1 cellular context compared by ENCODE assay signal in the genomic region with DNA sequence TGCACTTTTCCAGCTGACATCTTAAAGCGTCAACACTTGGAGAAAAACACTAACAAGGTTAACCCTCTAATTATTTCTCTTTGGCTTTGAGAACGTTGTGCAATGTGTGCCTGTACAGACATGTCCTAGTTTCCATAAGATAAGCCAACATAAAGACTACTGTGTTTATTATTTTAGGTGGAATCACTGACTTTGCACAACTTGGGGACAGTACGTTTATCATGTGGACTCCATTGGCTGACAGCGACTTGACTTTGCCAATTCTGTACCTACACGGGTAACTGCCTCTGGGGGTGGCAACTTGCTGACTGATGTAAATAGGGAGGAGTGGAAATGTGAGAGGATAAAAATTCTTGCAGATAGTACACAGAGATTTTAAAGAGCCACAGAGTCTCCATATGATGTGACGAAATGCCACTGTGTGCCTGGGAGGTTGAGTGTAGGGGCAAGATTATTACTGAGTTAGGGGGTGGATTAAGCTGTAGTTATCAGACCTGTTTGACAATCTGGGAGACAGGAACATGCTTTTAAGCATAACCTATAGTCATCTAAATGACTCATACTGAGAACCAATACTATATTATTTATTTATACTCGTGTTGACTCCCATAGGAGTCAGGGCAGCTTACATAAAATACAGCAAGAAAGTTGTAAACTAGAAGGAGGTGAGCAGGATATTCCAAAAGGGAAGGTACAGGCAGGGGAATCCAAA.
TF ChIP-seq lines count a peak whose summit lies in the region.

No MANE protein-coding gene starts in this region.

TF ChIP-seq in HEK293, 187 proteins besides CTCF, POLR2A, EP300 and RAD21 (continues in another document):
- TF ChIP-seq ZNF202 (tag by site-specific recombination; IDR thresholded peaks at IDR 0.05; ENCODE audit: borderline replicate concordance) (no peak), ZNF585B (tag by site-specific recombination; IDR thresholded peaks at IDR 0.05) (no peak), ZBTB8A (tag by site-specific recombination; IDR thresholded peaks at IDR 0.05) (no peak), ZNF426 (tag by site-specific recombination; IDR thresholded peaks at IDR 0.05) (no peak), ZNF624 (tag by site-specific recombination; IDR thresholded peaks at IDR 0.05) (no peak), ZNF830 (tag by site-specific recombination; IDR thresholded peaks at IDR 0.05; ENCODE audit: low read depth) (no peak), ZXDB (tag by site-specific recombination; IDR thresholded peaks at IDR 0.05) (peak; percentile 53), ZNF114 (tag by site-specific recombination; IDR thresholded peaks at IDR 0.05) (no peak), OSR2 (tag by site-specific recombination; IDR thresholded peaks at IDR 0.05) (peak; percentile 68), GFI1B (tag by site-specific recombination; IDR thresholded peaks at IDR 0.05) (peak; percentile 76; the same call in 1 of the 2 replicates), ZNF558 (tag by site-specific recombination; IDR thresholded peaks at IDR 0.05) (no peak), ZNF768 (tag by site-specific recombination; IDR thresholded peaks at IDR 0.05) (no peak), ZNF184 (tag by site-specific recombination; IDR thresholded peaks at IDR 0.05) (no peak), ZNF664 (tag by site-specific recombination; IDR thresholded peaks at IDR 0.05) (no peak), ZEB2 (tag by site-specific recombination; IDR thresholded peaks at IDR 0.05) (peak; percentile 47; the same call in 1 of the 2 replicates), OVOL3 (tag by site-specific recombination; IDR thresholded peaks at IDR 0.05) (no peak), ZNF561 (tag by site-specific recombination; IDR thresholded peaks at IDR 0.05; ENCODE audit: borderline replicate concordance) (peak; percentile 80), ZSCAN16 (tag by site-specific recombination; IDR thresholded peaks at IDR 0.05) (no peak)
- TF ChIP-seq, protein P1, sequence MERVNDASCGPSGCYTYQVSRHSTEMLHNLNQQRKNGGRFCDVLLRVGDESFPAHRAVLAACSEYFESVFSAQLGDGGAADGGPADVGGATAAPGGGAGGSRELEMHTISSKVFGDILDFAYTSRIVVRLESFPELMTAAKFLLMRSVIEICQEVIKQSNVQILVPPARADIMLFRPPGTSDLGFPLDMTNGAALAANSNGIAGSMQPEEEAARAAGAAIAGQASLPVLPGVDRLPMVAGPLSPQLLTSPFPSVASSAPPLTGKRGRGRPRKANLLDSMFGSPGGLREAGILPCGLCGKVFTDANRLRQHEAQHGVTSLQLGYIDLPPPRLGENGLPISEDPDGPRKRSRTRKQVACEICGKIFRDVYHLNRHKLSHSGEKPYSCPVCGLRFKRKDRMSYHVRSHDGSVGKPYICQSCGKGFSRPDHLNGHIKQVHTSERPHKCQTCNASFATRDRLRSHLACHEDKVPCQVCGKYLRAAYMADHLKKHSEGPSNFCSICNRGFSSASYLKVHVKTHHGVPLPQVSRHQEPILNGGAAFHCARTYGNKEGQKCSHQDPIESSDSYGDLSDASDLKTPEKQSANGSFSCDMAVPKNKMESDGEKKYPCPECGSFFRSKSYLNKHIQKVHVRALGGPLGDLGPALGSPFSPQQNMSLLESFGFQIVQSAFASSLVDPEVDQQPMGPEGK (tag by site-specific recombination; IDR thresholded peaks at IDR 0.05): 0 out of 2 replicates have a peak, but pooled peaks have one; percentile 15
- TF ChIP-seq, protein P2, sequence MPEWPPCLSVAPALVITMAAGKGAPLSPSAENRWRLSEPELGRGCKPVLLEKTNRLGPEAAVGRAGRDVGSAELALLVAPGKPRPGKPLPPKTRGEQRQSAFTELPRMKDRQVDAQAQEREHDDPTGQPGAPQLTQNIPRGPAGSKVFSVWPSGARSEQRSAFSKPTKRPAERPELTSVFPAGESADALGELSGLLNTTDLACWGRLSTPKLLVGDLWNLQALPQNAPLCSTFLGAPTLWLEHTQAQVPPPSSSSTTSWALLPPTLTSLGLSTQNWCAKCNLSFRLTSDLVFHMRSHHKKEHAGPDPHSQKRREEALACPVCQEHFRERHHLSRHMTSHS (tag by site-specific recombination; IDR thresholded peaks at IDR 0.05): no peak
- TF ChIP-seq, protein P3, sequence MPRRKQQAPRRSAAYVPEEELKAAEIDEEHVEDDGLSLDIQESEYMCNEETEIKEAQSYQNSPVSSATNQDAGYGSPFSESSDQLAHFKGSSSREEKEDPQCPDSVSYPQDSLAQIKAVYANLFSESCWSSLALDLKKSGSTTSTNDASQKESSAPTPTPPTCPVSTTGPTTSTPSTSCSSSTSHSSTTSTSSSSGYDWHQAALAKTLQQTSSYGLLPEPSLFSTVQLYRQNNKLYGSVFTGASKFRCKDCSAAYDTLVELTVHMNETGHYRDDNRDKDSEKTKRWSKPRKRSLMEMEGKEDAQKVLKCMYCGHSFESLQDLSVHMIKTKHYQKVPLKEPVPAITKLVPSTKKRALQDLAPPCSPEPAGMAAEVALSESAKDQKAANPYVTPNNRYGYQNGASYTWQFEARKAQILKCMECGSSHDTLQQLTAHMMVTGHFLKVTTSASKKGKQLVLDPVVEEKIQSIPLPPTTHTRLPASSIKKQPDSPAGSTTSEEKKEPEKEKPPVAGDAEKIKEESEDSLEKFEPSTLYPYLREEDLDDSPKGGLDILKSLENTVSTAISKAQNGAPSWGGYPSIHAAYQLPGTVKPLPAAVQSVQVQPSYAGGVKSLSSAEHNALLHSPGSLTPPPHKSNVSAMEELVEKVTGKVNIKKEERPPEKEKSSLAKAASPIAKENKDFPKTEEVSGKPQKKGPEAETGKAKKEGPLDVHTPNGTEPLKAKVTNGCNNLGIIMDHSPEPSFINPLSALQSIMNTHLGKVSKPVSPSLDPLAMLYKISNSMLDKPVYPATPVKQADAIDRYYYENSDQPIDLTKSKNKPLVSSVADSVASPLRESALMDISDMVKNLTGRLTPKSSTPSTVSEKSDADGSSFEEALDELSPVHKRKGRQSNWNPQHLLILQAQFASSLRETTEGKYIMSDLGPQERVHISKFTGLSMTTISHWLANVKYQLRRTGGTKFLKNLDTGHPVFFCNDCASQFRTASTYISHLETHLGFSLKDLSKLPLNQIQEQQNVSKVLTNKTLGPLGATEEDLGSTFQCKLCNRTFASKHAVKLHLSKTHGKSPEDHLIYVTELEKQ (tag by site-specific recombination; IDR thresholded peaks at IDR 0.05; ENCODE audit: borderline replicate concordance): no peak
- TF ChIP-seq, protein P4, sequence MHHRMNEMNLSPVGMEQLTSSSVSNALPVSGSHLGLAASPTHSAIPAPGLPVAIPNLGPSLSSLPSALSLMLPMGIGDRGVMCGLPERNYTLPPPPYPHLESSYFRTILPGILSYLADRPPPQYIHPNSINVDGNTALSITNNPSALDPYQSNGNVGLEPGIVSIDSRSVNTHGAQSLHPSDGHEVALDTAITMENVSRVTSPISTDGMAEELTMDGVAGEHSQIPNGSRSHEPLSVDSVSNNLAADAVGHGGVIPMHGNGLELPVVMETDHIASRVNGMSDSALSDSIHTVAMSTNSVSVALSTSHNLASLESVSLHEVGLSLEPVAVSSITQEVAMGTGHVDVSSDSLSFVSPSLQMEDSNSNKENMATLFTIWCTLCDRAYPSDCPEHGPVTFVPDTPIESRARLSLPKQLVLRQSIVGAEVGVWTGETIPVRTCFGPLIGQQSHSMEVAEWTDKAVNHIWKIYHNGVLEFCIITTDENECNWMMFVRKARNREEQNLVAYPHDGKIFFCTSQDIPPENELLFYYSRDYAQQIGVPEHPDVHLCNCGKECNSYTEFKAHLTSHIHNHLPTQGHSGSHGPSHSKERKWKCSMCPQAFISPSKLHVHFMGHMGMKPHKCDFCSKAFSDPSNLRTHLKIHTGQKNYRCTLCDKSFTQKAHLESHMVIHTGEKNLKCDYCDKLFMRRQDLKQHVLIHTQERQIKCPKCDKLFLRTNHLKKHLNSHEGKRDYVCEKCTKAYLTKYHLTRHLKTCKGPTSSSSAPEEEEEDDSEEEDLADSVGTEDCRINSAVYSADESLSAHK (tag by site-specific recombination; IDR thresholded peaks at IDR 0.05): no peak
- TF ChIP-seq, protein P5, sequence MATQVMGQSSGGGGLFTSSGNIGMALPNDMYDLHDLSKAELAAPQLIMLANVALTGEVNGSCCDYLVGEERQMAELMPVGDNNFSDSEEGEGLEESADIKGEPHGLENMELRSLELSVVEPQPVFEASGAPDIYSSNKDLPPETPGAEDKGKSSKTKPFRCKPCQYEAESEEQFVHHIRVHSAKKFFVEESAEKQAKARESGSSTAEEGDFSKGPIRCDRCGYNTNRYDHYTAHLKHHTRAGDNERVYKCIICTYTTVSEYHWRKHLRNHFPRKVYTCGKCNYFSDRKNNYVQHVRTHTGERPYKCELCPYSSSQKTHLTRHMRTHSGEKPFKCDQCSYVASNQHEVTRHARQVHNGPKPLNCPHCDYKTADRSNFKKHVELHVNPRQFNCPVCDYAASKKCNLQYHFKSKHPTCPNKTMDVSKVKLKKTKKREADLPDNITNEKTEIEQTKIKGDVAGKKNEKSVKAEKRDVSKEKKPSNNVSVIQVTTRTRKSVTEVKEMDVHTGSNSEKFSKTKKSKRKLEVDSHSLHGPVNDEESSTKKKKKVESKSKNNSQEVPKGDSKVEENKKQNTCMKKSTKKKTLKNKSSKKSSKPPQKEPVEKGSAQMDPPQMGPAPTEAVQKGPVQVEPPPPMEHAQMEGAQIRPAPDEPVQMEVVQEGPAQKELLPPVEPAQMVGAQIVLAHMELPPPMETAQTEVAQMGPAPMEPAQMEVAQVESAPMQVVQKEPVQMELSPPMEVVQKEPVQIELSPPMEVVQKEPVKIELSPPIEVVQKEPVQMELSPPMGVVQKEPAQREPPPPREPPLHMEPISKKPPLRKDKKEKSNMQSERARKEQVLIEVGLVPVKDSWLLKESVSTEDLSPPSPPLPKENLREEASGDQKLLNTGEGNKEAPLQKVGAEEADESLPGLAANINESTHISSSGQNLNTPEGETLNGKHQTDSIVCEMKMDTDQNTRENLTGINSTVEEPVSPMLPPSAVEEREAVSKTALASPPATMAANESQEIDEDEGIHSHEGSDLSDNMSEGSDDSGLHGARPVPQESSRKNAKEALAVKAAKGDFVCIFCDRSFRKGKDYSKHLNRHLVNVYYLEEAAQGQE (tag by site-specific recombination; IDR thresholded peaks at IDR 0.05): no peak
- TF ChIP-seq, protein P6, sequence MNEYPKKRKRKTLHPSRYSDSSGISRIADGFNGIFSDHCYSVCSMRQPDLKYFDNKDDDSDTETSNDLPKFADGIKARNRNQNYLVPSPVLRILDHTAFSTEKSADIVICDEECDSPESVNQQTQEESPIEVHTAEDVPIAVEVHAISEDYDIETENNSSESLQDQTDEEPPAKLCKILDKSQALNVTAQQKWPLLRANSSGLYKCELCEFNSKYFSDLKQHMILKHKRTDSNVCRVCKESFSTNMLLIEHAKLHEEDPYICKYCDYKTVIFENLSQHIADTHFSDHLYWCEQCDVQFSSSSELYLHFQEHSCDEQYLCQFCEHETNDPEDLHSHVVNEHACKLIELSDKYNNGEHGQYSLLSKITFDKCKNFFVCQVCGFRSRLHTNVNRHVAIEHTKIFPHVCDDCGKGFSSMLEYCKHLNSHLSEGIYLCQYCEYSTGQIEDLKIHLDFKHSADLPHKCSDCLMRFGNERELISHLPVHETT (tag by site-specific recombination; IDR thresholded peaks at IDR 0.05): 0 out of 2 replicates have a peak, but pooled peaks have one; percentile 75
- TF ChIP-seq, protein P7, sequence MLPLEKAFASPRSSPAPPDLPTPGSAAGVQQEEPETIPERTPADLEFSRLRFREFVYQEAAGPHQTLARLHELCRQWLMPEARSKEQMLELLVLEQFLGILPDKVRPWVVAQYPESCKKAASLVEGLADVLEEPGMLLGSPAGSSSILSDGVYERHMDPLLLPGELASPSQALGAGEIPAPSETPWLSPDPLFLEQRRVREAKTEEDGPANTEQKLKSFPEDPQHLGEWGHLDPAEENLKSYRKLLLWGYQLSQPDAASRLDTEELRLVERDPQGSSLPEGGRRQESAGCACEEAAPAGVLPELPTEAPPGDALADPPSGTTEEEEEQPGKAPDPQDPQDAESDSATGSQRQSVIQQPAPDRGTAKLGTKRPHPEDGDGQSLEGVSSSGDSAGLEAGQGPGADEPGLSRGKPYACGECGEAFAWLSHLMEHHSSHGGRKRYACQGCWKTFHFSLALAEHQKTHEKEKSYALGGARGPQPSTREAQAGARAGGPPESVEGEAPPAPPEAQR (tag by site-specific recombination; IDR thresholded peaks at IDR 0.05): no peak
- TF ChIP-seq, protein P8, sequence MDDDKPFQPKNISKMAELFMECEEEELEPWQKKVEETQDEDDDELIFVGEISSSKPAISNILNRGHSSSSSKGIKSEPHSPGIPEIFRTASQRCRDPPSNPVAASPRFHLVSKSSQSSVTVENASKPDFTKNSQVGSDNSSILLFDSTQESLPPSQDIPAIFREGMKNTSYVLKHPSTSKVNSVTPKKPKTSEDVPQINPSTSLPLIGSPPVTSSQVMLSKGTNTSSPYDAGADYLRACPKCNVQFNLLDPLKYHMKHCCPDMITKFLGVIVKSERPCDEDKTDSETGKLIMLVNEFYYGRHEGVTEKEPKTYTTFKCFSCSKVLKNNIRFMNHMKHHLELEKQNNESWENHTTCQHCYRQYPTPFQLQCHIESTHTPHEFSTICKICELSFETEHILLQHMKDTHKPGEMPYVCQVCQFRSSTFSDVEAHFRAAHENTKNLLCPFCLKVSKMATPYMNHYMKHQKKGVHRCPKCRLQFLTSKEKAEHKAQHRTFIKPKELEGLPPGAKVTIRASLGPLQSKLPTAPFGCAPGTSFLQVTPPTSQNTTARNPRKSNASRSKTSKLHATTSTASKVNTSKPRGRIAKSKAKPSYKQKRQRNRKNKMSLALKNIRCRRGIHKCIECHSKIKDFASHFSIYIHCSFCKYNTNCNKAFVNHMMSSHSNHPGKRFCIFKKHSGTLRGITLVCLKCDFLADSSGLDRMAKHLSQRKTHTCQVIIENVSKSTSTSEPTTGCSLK (tag by site-specific recombination; IDR thresholded peaks at IDR 0.05): no peak
- TF ChIP-seq, protein P9, sequence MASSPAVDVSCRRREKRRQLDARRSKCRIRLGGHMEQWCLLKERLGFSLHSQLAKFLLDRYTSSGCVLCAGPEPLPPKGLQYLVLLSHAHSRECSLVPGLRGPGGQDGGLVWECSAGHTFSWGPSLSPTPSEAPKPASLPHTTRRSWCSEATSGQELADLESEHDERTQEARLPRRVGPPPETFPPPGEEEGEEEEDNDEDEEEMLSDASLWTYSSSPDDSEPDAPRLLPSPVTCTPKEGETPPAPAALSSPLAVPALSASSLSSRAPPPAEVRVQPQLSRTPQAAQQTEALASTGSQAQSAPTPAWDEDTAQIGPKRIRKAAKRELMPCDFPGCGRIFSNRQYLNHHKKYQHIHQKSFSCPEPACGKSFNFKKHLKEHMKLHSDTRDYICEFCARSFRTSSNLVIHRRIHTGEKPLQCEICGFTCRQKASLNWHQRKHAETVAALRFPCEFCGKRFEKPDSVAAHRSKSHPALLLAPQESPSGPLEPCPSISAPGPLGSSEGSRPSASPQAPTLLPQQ (tag by site-specific recombination; IDR thresholded peaks at IDR 0.05): peak; percentile 75
- TF ChIP-seq, protein P10, sequence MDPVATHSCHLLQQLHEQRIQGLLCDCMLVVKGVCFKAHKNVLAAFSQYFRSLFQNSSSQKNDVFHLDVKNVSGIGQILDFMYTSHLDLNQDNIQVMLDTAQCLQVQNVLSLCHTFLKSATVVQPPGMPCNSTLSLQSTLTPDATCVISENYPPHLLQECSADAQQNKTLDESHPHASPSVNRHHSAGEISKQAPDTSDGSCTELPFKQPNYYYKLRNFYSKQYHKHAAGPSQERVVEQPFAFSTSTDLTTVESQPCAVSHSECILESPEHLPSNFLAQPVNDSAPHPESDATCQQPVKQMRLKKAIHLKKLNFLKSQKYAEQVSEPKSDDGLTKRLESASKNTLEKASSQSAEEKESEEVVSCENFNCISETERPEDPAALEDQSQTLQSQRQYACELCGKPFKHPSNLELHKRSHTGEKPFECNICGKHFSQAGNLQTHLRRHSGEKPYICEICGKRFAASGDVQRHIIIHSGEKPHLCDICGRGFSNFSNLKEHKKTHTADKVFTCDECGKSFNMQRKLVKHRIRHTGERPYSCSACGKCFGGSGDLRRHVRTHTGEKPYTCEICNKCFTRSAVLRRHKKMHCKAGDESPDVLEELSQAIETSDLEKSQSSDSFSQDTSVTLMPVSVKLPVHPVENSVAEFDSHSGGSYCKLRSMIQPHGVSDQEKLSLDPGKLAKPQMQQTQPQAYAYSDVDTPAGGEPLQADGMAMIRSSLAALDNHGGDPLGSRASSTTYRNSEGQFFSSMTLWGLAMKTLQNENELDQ (tag by site-specific recombination; IDR thresholded peaks at IDR 0.05; ENCODE audit: low read depth): no peak
